ENCODE assay signal across 15 cellular contexts in genomic region chr6:158058156-158058723, GRCh38.
DNase-seq lines count a peak whose midpoint lies in the region; ATAC-seq and TF ChIP-seq lines count a peak whose summit lies in the region.
"Had no signal": no experiment of that assay in that cellular context is flagged by ENCODE, and none has a peak within 500 bp of the region (broad histone marks: within the 10 kb centered on the region; RNA-seq: fewer than 3 reads in every experiment).

No MANE protein-coding gene starts in this region.

- H3K27me3 ChIP-seq in left ventricle myocardium inferior (ENCODE audit: low read depth) (no peaks in the 10 kb centered on the region), heart left ventricle (no peaks in the 10 kb centered on the region), thoracic aorta (replicated peaks; ENCODE audit: insufficient read depth) (no peaks in the 10 kb centered on the region), ovary (no peaks in the 10 kb centered on the region)
- H3K27me3 ChIP-seq: body of pancreas had no signal

- H3K4me3 Mint-ChIP-seq in T-helper 17 cell = peak overlapping the region; percentile 66
- H3K4me3 Mint-ChIP-seq: B cell had no signal

- H3K36me3 Mint-ChIP-seq in T-helper 17 cell (ENCODE audit: low read depth) = peaks cover 5% of the 10 kb centered on the region

- intact Hi-C loops in left ventricle myocardium inferior (cut with micrococcal nuclease) = no loop called here
- intact Hi-C loops in heart left ventricle (cut with DNase I) = no loop called here
- intact Hi-C loops in ovary (cut with DNase I) = no loop called here

- H3K36me3 ChIP-seq in left ventricle myocardium inferior (peaks cover 34% of the 10 kb centered on the region), heart left ventricle (peaks cover 0 to 34% (median 20%) of the 10 kb centered on the region in 9 donors), thoracic aorta (no peaks in the 10 kb centered on the region), ovary (no peaks in the 10 kb centered on the region)

- H3K27me3 Mint-ChIP-seq in T-helper 17 cell = no peaks in the 10 kb centered on the region
- H3K27me3 Mint-ChIP-seq: B cell had no signal

- TF ChIP-seq POLR2A in heart left ventricle (IDR thresholded peaks at IDR 0.05) (no peak), ovary (IDR thresholded peaks at IDR 0.05) (no peak)

- TF ChIP-seq EP300 in ovary (IDR thresholded peaks at IDR 0.05) = no peak

- H3K27ac ChIP-seq in left ventricle myocardium inferior (replicated peaks) (no peak overlapping the region), heart left ventricle (peak overlapping the region in 2 of 12 donors; percentile 0 to 53), thoracic aorta (peak overlapping the region; percentile 39 to 96), ovary (no peak overlapping the region)

- TF ChIP-seq CTCF in left ventricle myocardium inferior (IDR thresholded peaks at IDR 0.05; ENCODE audit: borderline replicate concordance) (no peak), heart left ventricle (IDR thresholded peaks at IDR 0.05) (no peak), thoracic aorta (IDR thresholded peaks at IDR 0.05) (no peak), ovary (IDR thresholded peaks at IDR 0.05) (no peak)

- H3K4me1 ChIP-seq in left ventricle myocardium inferior = peaks cover 30% of the 10 kb centered on the region
- peaks cover 12 to 51% (median 24%) of the 10 kb centered on the region in 12 donors for H3K4me1 ChIP-seq in heart left ventricle
- peaks cover 11 to 46% of the 10 kb centered on the region in 2 donors for H3K4me1 ChIP-seq in thoracic aorta (ENCODE audit: control insufficient read depth in 1 of 2, low read depth in 2 of 2)
- H3K4me1 ChIP-seq in ovary (ENCODE audit: insufficient read depth) = peaks cover 11% of the 10 kb centered on the region

- H3K4me1 Mint-ChIP-seq in T-helper 17 cell = peaks cover 32% of the 10 kb centered on the region

- DNase-seq in left ventricle myocardium inferior (peak; percentile 1), heart left ventricle (no peak), T-helper 17 cell (no peak), fibroblast of peridontal ligament (ENCODE audit: extremely low read depth) (peak; percentile 72), thoracic aorta (ENCODE audit: low spot score) (no peak), ovary (no peak), GF-D8 (lab: John Stamatoyannopoulos, UW) (no peak), NCI-H1436 treated with DMSO at 0.1 percent for 48 hours (lab: John Stamatoyannopoulos, UW) (no peak)
- DNase-seq: activated CD8-positive, alpha-beta memory T cell treated with anti-CD3 and anti-CD28 coated beads, Interleukin-2, amount 50 U/mL, for 4 hours; body of pancreas; mesendoderm; NCI-H2171 treated with DMSO at 0.1 percent for 48 hours; stimulated activated CD4-positive, alpha-beta T cell treated with anti-CD3 and anti-CD28 coated beads, Interleukin-1b, Interleukin-23, amount 100 ng/mL, for 48 hours; T-helper 9 cell had no signal

- 57 to 69% (median 64%) methylated on average over 3 of the region's 3 CpGs for WGBS in heart left ventricle, 4 donors
- 59 to 76% (median 68%) methylated on average over 3 of the region's 3 CpGs for WGBS in ovary, 3 donors

- peak overlapping the region; percentile 93 for H3K27ac Mint-ChIP-seq in T-helper 17 cell
- H3K27ac Mint-ChIP-seq: B cell had no signal

- H3K9me3 ChIP-seq in left ventricle myocardium inferior (replicated peaks) (peaks cover 6% of the 10 kb centered on the region), heart left ventricle (peaks cover 0 to 10% (median 0%) of the 10 kb centered on the region in 12 donors), T-helper 17 cell (ENCODE audit: control insufficient read depth, low read length, poor library complexity, severe bottlenecking) (no peaks in the 10 kb centered on the region), thoracic aorta (no peaks in the 10 kb centered on the region), ovary (no peaks in the 10 kb centered on the region)
- H3K9me3 ChIP-seq: body of pancreas had no signal

- ATAC-seq in heart left ventricle = no peak
- no peak for ATAC-seq in T-helper 17 cell
- no peak for ATAC-seq in thoracic aorta (ENCODE audit: insufficient number of reproducible peaks, low FRiP score, low read depth)
- ATAC-seq: body of pancreas had no signal

- no peak overlapping the region for H3K4me3 ChIP-seq in left ventricle myocardium inferior
- H3K4me3 ChIP-seq in heart left ventricle = no peak overlapping the region
- H3K4me3 ChIP-seq in thoracic aorta = no peak overlapping the region
- H3K4me3 ChIP-seq in ovary = no peak overlapping the region
- H3K4me3 ChIP-seq: body of pancreas had no signal

Comparison
In these comparisons a context has a peak if more than half of its experiments do, and no peak if none do; other contexts are left out.
1. DNase-seq: peak in left ventricle myocardium inferior (single experiment) and fibroblast of peridontal ligament (single experiment); none in heart left ventricle (0 of 5), T-helper 17 cell (0 of 3), thoracic aorta (single experiment), ovary (0 of 5), GF-D8 (single experiment) and NCI-H1436 treated with DMSO at 0.1 percent for 48 hours (single experiment).
2. H3K27ac ChIP-seq: peak in thoracic aorta (2 of 2); none in left ventricle myocardium inferior (single experiment) and ovary (0 of 2).